Comparison of ENCODE assay signal across 14 cellular contexts in genomic region chr10:59299933-59300332, GRCh38.
DNase-seq lines count a peak whose midpoint lies in the region; ATAC-seq, FAIRE-seq and TF ChIP-seq lines count a peak whose summit lies in the region.
"Had no signal": no experiment of that assay in that cellular context is flagged by ENCODE, and none has a peak within 500 bp of the region (broad histone marks: within the 10 kb centered on the region; RNA-seq: fewer than 3 reads in every experiment).

No MANE protein-coding gene starts in this region.

- no peaks in the 10 kb centered on the region for H3K27me3 ChIP-seq in layer of hippocampus (ENCODE audit: control insufficient read depth, insufficient read depth, low read length)
- H3K27me3 ChIP-seq: BLaER1 had no signal

- H3K4me3 ChIP-seq in A549 = no peak overlapping the region
- H3K4me3 ChIP-seq: BLaER1 had no signal

- FAIRE-seq in A549 (lab: Jason Lieb, UNC) = no peak

- TF ChIP-seq CTCF in A549 (IDR thresholded peaks at IDR 0.05) = no peak

- POLR2A ChIA-PET in A549 (lab: Yijun Ruan, JAX) = no interaction called here

- DNase-seq in A549 (ENCODE audit: low read depth in 1 of 2, low spot score in 1 of 2) (no peak), caudate nucleus (lab: John Stamatoyannopoulos, UW) (peak in 1 of 61 donors; percentile 41), superior temporal gyrus (ENCODE audit: extremely low spot score) (peak; percentile 55), mucosa of gallbladder (ENCODE audit: low spot score) (no peak)
- DNase-seq: AML-193; CD4-positive, CD25-positive, alpha-beta regulatory T cell; DMS53; HCEC 1CT; HFFc6 had no signal

- H3K9me3 ChIP-seq in A549 = no peaks in the 10 kb centered on the region
- H3K9me3 ChIP-seq: BLaER1 had no signal

- H3K4me1 ChIP-seq in A549 = no peaks in the 10 kb centered on the region

- TF ChIP-seq RAD21 in A549 (conservative IDR thresholded peaks at IDR 0.05 in 1 of 2, IDR thresholded peaks at IDR 0.05 in 1 of 2) = no peak

- no peak for TF ChIP-seq POLR2A in A549 (IDR thresholded peaks at IDR 0.05; ENCODE audit: low read length)

- ATAC-seq in A549 (no peak), GM19395 (IDR thresholded peaks at IDR 0.05; ENCODE audit: unreplicated experiment) (no peak), SK-N-SH treated with all-trans-retinoic acid at 6 μM for 48 hours (no peak)

- no peak for TF ChIP-seq EP300 in A549 (IDR thresholded peaks at IDR 0.05)

- WGBS in A549 (ENCODE audit: missing lambda C conversion rate) = 9% methylated on average over 5 of the region's 5 CpGs

- H3K4me2 ChIP-seq in A549 = no peak overlapping the region
- H3K4me2 ChIP-seq: BLaER1 had no signal

- H3K27ac ChIP-seq in A549 (no peak overlapping the region), caudate nucleus (ENCODE audit: low read depth, low read length) (peak overlapping the region; percentile 39), layer of hippocampus (ENCODE audit: low read depth, low read length) (peak overlapping the region; percentile 7)
- H3K27ac ChIP-seq: 22Rv1, BLaER1 had no signal

- CTCF ChIA-PET in A549 (lab: Yijun Ruan, JAX) = interaction anchor here (0.7 kb wide), 1 partner anchor 26 kb away, joined by 3 read pairs; no protein-coding TSS in a partner anchor

TF ChIP-seq in A549, 52 proteins besides CTCF, POLR2A, EP300 and RAD21:
- TF ChIP-seq CBX8 (IDR thresholded peaks at IDR 0.05) = 0 out of 2 replicates have a peak, but pooled peaks have one; percentile 10
- TF ChIP-seq SREBF2 (IDR thresholded peaks at IDR 0.05) = no peak
TF ChIP-seq in A549: peak in this region for 1.

TF ChIP-seq in SK-N-SH treated with all-trans-retinoic acid at 6 μM for 48 hours, 23 proteins besides CTCF, POLR2A, EP300 and RAD21:
- TF ChIP-seq CREB5 (CRISPR knock-in tag; IDR thresholded peaks at IDR 0.05; ENCODE audit: low read depth) = no peak
- no peak for TF ChIP-seq PATZ1 (CRISPR knock-in tag; IDR thresholded peaks at IDR 0.05; ENCODE audit: borderline replicate concordance)
- no peak for TF ChIP-seq ARNTL (CRISPR knock-in tag; IDR thresholded peaks at IDR 0.05; ENCODE audit: borderline replicate concordance, low read depth)
- no peak for TF ChIP-seq ZC3H10 (CRISPR knock-in tag; IDR thresholded peaks at IDR 0.05)
- TF ChIP-seq CSDC2 (CRISPR knock-in tag; IDR thresholded peaks at IDR 0.05) = no peak
- no peak for TF ChIP-seq ESRRG (CRISPR knock-in tag; IDR thresholded peaks at IDR 0.05)
- no peak for TF ChIP-seq RARB (CRISPR knock-in tag; IDR thresholded peaks at IDR 0.05)
- no peak for TF ChIP-seq ZFP3 (CRISPR knock-in tag; IDR thresholded peaks at IDR 0.05)
- TF ChIP-seq SNAI2 (CRISPR knock-in tag; IDR thresholded peaks at IDR 0.05) = no peak
- no peak for TF ChIP-seq ZNF565 (CRISPR knock-in tag; conservative IDR thresholded peaks at IDR 0.05; ENCODE audit: low read depth)
- TF ChIP-seq GLIS3 (CRISPR knock-in tag; IDR thresholded peaks at IDR 0.05) = no peak
- no peak for TF ChIP-seq ISL1 (CRISPR knock-in tag; IDR thresholded peaks at IDR 0.05)
- TF ChIP-seq TSHZ2 (CRISPR knock-in tag; IDR thresholded peaks at IDR 0.05) = no peak
- no peak for TF ChIP-seq ZNF8 (CRISPR knock-in tag; IDR thresholded peaks at IDR 0.05)
- TF ChIP-seq POU6F1 (CRISPR knock-in tag; IDR thresholded peaks at IDR 0.05; ENCODE audit: borderline replicate concordance, low read depth) = no peak
- TF ChIP-seq TCF4 (CRISPR knock-in tag; IDR thresholded peaks at IDR 0.05; ENCODE audit: borderline replicate concordance) = no peak
- TF ChIP-seq ZNF70 (CRISPR knock-in tag; IDR thresholded peaks at IDR 0.05) = no peak
- TF ChIP-seq CSRNP3 (CRISPR knock-in tag; IDR thresholded peaks at IDR 0.05) = no peak
- no peak for TF ChIP-seq TOX (CRISPR knock-in tag; IDR thresholded peaks at IDR 0.05; ENCODE audit: borderline replicate concordance)
- no peak for TF ChIP-seq OSR1 (CRISPR knock-in tag; IDR thresholded peaks at IDR 0.05)

Comparison
In these comparisons a context has a peak if more than half of its experiments do, and no peak if none do; other contexts are left out.
1. H3K27ac ChIP-seq: peak in caudate nucleus (single experiment) and layer of hippocampus (single experiment); none in A549 (0 of 2).